In genomic region chr3:15512173-15512572, GRCh38 we compare ENCODE assay signal across 13 cellular contexts. TPM values are rescaled to one million over a fixed set of nuclear protein-coding genes. Genes with fewer than 3 reads are reported as not detected.
A peak's percentile ranks its signal among the peaks of the same experiment; 100 is the strongest.
DNase-seq lines count a peak whose midpoint lies in the region; ATAC-seq and TF ChIP-seq lines count a peak whose summit lies in the region.
"Had no signal": no experiment of that assay in that cellular context is flagged by ENCODE, and none has a peak within 500 bp of the region (broad histone marks: within the 10 kb centered on the region; RNA-seq: fewer than 3 reads in every experiment).

No MANE protein-coding gene starts in this region.

- H3K4me1 Mint-ChIP-seq in natural killer cell, result peaks cover 31 to 49% of the 10 kb centered on the region in 2 donors
- H3K4me1 Mint-ChIP-seq in natural killer cell treated with Interleukin-12 subunit alpha and Interleukin-12 subunit beta and Interleukin-15 and Interleukin-18, amount 100 ng/mL, for 72 hours (ENCODE audit: low read depth in 2 of 2), result peaks cover 23 to 50% of the 10 kb centered on the region in 2 donors
- H3K4me1 Mint-ChIP-seq in stimulated activated naive CD8-positive, alpha-beta T cell treated with anti-CD3 and anti-CD28 coated beads, Interleukin-15, amount 100 ng/mL, for 72 hours, result no peaks in the 10 kb centered on the region

- peaks cover 0 to 4% of the 10 kb centered on the region in 2 donors for H3K4me1 ChIP-seq in aorta (ENCODE audit: control insufficient read depth in 1 of 2, insufficient read depth in 2 of 2, low read length in 2 of 2)
- H3K4me1 ChIP-seq: suprapubic skin had no signal

- H3K9me3 ChIP-seq in aorta (ENCODE audit: control insufficient read depth, low read length), result no peaks in the 10 kb centered on the region
- H3K9me3 ChIP-seq: suprapubic skin had no signal

- intact Hi-C loops in natural killer cell (cut with micrococcal nuclease), result no loop called here
- intact Hi-C loops in aorta (cut with DNase I), result no loop called here

- H3K27me3 Mint-ChIP-seq in natural killer cell (ENCODE audit: low read depth in 2 of 2), result no peaks in the 10 kb centered on the region
- H3K27me3 Mint-ChIP-seq in natural killer cell treated with Interleukin-12 subunit alpha and Interleukin-12 subunit beta and Interleukin-15 and Interleukin-18, amount 100 ng/mL, for 72 hours, result no peaks in the 10 kb centered on the region
- H3K27me3 Mint-ChIP-seq in stimulated activated naive CD8-positive, alpha-beta T cell treated with anti-CD3 and anti-CD28 coated beads, Interleukin-15, amount 100 ng/mL, for 72 hours, result peaks cover 9% of the 10 kb centered on the region
- H3K27me3 Mint-ChIP-seq: T-cell had no signal

- H3K36me3 ChIP-seq in aorta (ENCODE audit: control insufficient read depth in 1 of 2, insufficient read depth in 2 of 2, low read length in 1 of 2), result no peaks in the 10 kb centered on the region
- H3K36me3 ChIP-seq: suprapubic skin had no signal

- TF ChIP-seq CTCF in natural killer cell (IDR thresholded peaks at IDR 0.05), result no peak

- WGBS in aorta, 2 donors, result 6 to 7% methylated on average over 10 of the region's 10 CpGs

- no peaks in the 10 kb centered on the region for H3K27me3 ChIP-seq in aorta (ENCODE audit: control insufficient read depth in 1 of 2, insufficient read depth in 2 of 2, low read length in 1 of 2)
- H3K27me3 ChIP-seq: suprapubic skin had no signal

- ATAC-seq in natural killer cell (no peak), aorta (ENCODE audit: low FRiP score) (peak; percentile 76), HG03196 (IDR thresholded peaks at IDR 0.05; ENCODE audit: unreplicated experiment) (no peak)
- ATAC-seq in natural killer cell treated with Interleukin-12 subunit alpha and Interleukin-12 subunit beta and Interleukin-15 and Interleukin-18, amount 100 ng/mL, for 72 hours, result no peak
- no peak for ATAC-seq in stimulated activated naive CD8-positive, alpha-beta T cell treated with anti-CD3 and anti-CD28 coated beads, Interleukin-15, amount 100 ng/mL, for 72 hours
- ATAC-seq: left colon, T-cell had no signal

- H3K27ac Mint-ChIP-seq in natural killer cell, result peak overlapping the region; percentile 22 to 37
- H3K27ac Mint-ChIP-seq in natural killer cell treated with Interleukin-12 subunit alpha and Interleukin-12 subunit beta and Interleukin-15 and Interleukin-18, amount 100 ng/mL, for 72 hours, result peak overlapping the region in 1 of 2 donors; percentile 80
- H3K27ac Mint-ChIP-seq in stimulated activated naive CD8-positive, alpha-beta T cell treated with anti-CD3 and anti-CD28 coated beads, Interleukin-15, amount 100 ng/mL, for 72 hours, result no peak overlapping the region
- H3K27ac Mint-ChIP-seq: T-cell had no signal

- H3K9me3 Mint-ChIP-seq in natural killer cell, result no peaks in the 10 kb centered on the region
- no peaks in the 10 kb centered on the region for H3K9me3 Mint-ChIP-seq in natural killer cell treated with Interleukin-12 subunit alpha and Interleukin-12 subunit beta and Interleukin-15 and Interleukin-18, amount 100 ng/mL, for 72 hours
- H3K9me3 Mint-ChIP-seq in stimulated activated naive CD8-positive, alpha-beta T cell treated with anti-CD3 and anti-CD28 coated beads, Interleukin-15, amount 100 ng/mL, for 72 hours, result no peaks in the 10 kb centered on the region
- H3K9me3 Mint-ChIP-seq: T-cell had no signal

- H3K4me3 ChIP-seq in aorta (ENCODE audit: low read length in 2 of 2), result no peak overlapping the region
- H3K4me3 ChIP-seq: suprapubic skin had no signal

- no peak overlapping the region for H3K4me3 Mint-ChIP-seq in natural killer cell
- no peak overlapping the region for H3K4me3 Mint-ChIP-seq in natural killer cell treated with Interleukin-12 subunit alpha and Interleukin-12 subunit beta and Interleukin-15 and Interleukin-18, amount 100 ng/mL, for 72 hours
- H3K4me3 Mint-ChIP-seq in stimulated activated naive CD8-positive, alpha-beta T cell treated with anti-CD3 and anti-CD28 coated beads, Interleukin-15, amount 100 ng/mL, for 72 hours, result no peak overlapping the region
- H3K4me3 Mint-ChIP-seq: T-cell had no signal

- DNase-seq in natural killer cell, result no peak
- DNase-seq in natural killer cell treated with Interleukin-12 subunit alpha and Interleukin-12 subunit beta and Interleukin-15 and Interleukin-18, amount 100 ng/mL, for 72 hours (ENCODE audit: low spot score), result no peak
- peak in 50 of 58 donors; percentile 6 to 90 (median 50) for DNase-seq in anterior cingulate cortex (lab: John Stamatoyannopoulos, UW)
- DNase-seq in inferior parietal cortex (ENCODE audit: extremely low spot score), result peak; percentile 60
- DNase-seq in aorta, result peak; percentile 70 to 79
- no peak for DNase-seq in stimulated activated naive CD8-positive, alpha-beta T cell treated with anti-CD3 and anti-CD28 coated beads, Interleukin-15, amount 100 ng/mL, for 72 hours
- DNase-seq in LoVo (ENCODE audit: low spot score), result no peak
- DNase-seq: activated T-cell treated with anti-CD3 and anti-CD28 coated beads, Interleukin-2, amount 50 U/mL, for 48 hours; stimulated activated CD4-positive, alpha-beta T cell treated with anti-CD3 and anti-CD28 coated beads, Interleukin-15, amount 100 ng/mL, for 24 hours; T-cell had no signal

- no peaks in the 10 kb centered on the region for H3K36me3 Mint-ChIP-seq in natural killer cell
- H3K36me3 Mint-ChIP-seq in natural killer cell treated with Interleukin-12 subunit alpha and Interleukin-12 subunit beta and Interleukin-15 and Interleukin-18, amount 100 ng/mL, for 72 hours, result no peaks in the 10 kb centered on the region
- H3K36me3 Mint-ChIP-seq: T-cell had no signal

- H3K27ac ChIP-seq in aorta (ENCODE audit: low read depth in 1 of 2, low read length in 2 of 2), result no peak overlapping the region
- H3K27ac ChIP-seq: suprapubic skin had no signal

RNA-seq across cellular contexts. Expression of gene COLQ, which starts 9.3 kb away (rescaled TPM):
- 10 to 100 TPM; 37.7 to 60.7 (median 55.8) TPM for total RNA-seq in natural killer cell
- total RNA-seq in natural killer cell treated with Interleukin-12 subunit alpha and Interleukin-12 subunit beta and Interleukin-15 and Interleukin-18, amount 100 ng/mL, for 72 hours, result 10 to 100 TPM in 1 of 2 donors, 1 to 10 TPM in 1; 7.8 to 31.8 TPM
- total RNA-seq in aorta, result 10 to 100 TPM; 10.7 to 18.7 TPM
- 10 to 100 TPM in 1 of 2 donors, 1 to 10 TPM in 1; 1.8 to 16.6 TPM for polyA plus RNA-seq in aorta

Comparison
In these comparisons a context has a peak if more than half of its experiments do, and no peak if none do; other contexts are left out.
1. DNase-seq: peak in anterior cingulate cortex (50 of 58), inferior parietal cortex (single experiment) and aorta (2 of 2); none in natural killer cell (single experiment), natural killer cell treated with Interleukin-12 subunit alpha and Interleukin-12 subunit beta and Interleukin-15 and Interleukin-18, amount 100 ng/mL, for 72 hours (single experiment), stimulated activated naive CD8-positive, alpha-beta T cell treated with anti-CD3 and anti-CD28 coated beads, Interleukin-15, amount 100 ng/mL, for 72 hours (0 of 2) and LoVo (single experiment).
2. H3K27ac Mint-ChIP-seq: peak in natural killer cell (2 of 2); none in stimulated activated naive CD8-positive, alpha-beta T cell treated with anti-CD3 and anti-CD28 coated beads, Interleukin-15, amount 100 ng/mL, for 72 hours (0 of 2).